In the genomic region with DNA sequence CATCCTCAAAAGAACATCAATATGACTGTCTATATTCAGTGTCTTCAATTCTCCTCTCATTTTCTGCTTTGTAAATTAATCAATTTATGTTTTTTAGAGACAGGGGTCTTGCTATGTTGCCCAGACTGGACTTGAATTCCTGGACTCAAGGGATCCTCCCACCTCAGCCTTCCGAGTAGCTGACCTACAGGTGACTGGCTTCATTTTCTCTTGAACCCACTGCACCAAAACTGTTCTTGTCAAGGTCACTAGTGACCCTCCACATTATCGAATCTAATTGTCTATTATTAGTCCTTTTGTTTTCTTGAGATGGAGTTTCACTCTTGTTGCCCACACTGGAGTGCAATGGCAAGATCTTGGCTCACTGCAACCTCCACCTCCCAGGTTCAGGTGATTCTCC, we compare ENCODE assay signal across 27 cellular contexts.
"Had no signal": no experiment of that assay in that cellular context is flagged by ENCODE, and none has a peak within 500 bp of the region (broad histone marks: within the 10 kb centered on the region; RNA-seq: fewer than 3 reads in every experiment).

No MANE protein-coding gene starts in this region.

- H3K27ac Mint-ChIP-seq: dendritic cell treated with granulocyte-macrophage colony-stimulating factor and Interleukin-4, amounts not matched to agents 40 ng/mL and 50 ng/mL, for 4 days; endodermal cell had no signal

- H3K4me3 Mint-ChIP-seq: dendritic cell treated with granulocyte-macrophage colony-stimulating factor and Interleukin-4, amounts not matched to agents 40 ng/mL and 50 ng/mL, for 4 days; effector memory CD8-positive, alpha-beta T cell; endodermal cell had no signal

- ATAC-seq: effector memory CD8-positive, alpha-beta T cell; esophagus mucosa; foreskin keratinocyte; gastrocnemius medialis; gastroesophageal sphincter; heart left ventricle; heart right ventricle had no signal

- H3K36me3 ChIP-seq: colonic mucosa, esophagus muscularis mucosa, esophagus squamous epithelium, gastrocnemius medialis, gastroesophageal sphincter, heart left ventricle, heart right ventricle had no signal

- H3K4me3 ChIP-seq: colonic mucosa, coronary artery, esophagus muscularis mucosa, esophagus squamous epithelium, gastrocnemius medialis, gastroesophageal sphincter, heart left ventricle, heart right ventricle had no signal

- H3K9me3 ChIP-seq: colonic mucosa, esophagus muscularis mucosa, esophagus squamous epithelium, gastrocnemius medialis, gastroesophageal sphincter, heart left ventricle, heart right ventricle had no signal

- H3K27me3 ChIP-seq: dorsolateral prefrontal cortex, esophagus muscularis mucosa, esophagus squamous epithelium, foreskin keratinocyte, gastrocnemius medialis, gastroesophageal sphincter, heart left ventricle, heart right ventricle had no signal

- H3K27me3 Mint-ChIP-seq: dendritic cell treated with granulocyte-macrophage colony-stimulating factor and Interleukin-4, amounts not matched to agents 40 ng/mL and 50 ng/mL, for 4 days; effector memory CD8-positive, alpha-beta T cell had no signal

- FAIRE-seq: colon, endometrium, frontal cortex had no signal

- H3K27ac ChIP-seq: colonic mucosa, coronary artery, epithelial cell of prostate, esophagus squamous epithelium, foreskin keratinocyte, gastrocnemius medialis, heart right ventricle had no signal

- DNase-seq: colonic mucosa; cortex of kidney; dorsolateral prefrontal cortex; effector CD4-positive, alpha-beta T cell; effector CD8-positive, alpha-beta T cell; effector memory CD4-positive, alpha-beta T cell; effector memory CD8-positive, alpha-beta T cell; endodermal cell; erythroblast; esophagus squamous epithelium; foreskin fibroblast; foreskin keratinocyte; foreskin melanocyte; gastrocnemius medialis; glutamatergic neuron; head of caudate nucleus; heart left ventricle; heart right ventricle had no signal

- H3K9me3 Mint-ChIP-seq: dendritic cell treated with granulocyte-macrophage colony-stimulating factor and Interleukin-4, amounts not matched to agents 40 ng/mL and 50 ng/mL, for 4 days; effector memory CD8-positive, alpha-beta T cell; endodermal cell had no signal
